Comparison of ENCODE assay signal across 1 cellular context in genomic region chr19:3506384-3507340, GRCh38.
A peak's percentile ranks its signal among the peaks of the same experiment; 100 is the strongest.
TF ChIP-seq lines count a peak whose summit lies in the region.

No MANE protein-coding gene starts in this region.

TF ChIP-seq in K562, 482 proteins besides CTCF, POLR2A, EP300 and RAD21 (continues in another document):
- TF ChIP-seq PRDM10 (IDR thresholded peaks at IDR 0.05; ENCODE audit: partially characterized antibody) = no peak
- TF ChIP-seq MEF2D (tag; conservative IDR thresholded peaks at IDR 0.05; ENCODE audit: low read depth) = no peak
- no peak for TF ChIP-seq PATZ1 (CRISPR knock-in tag; IDR thresholded peaks at IDR 0.05; ENCODE audit: borderline replicate concordance)
- TF ChIP-seq PHF21A (IDR thresholded peaks at IDR 0.05; ENCODE audit: borderline replicate concordance, low read depth) = no peak
- TF ChIP-seq CUX1 (CRISPR knock-in tag; IDR thresholded peaks at IDR 0.05) = no peak
- no peak for TF ChIP-seq CC2D1A (IDR thresholded peaks at IDR 0.05)
- 0 out of 2 replicates have a peak, but pooled peaks have one; percentile 6 for TF ChIP-seq ATF3 (IDR thresholded peaks at IDR 0.05)
- no peak for TF ChIP-seq ATF3 (CRISPR knock-in tag; conservative IDR thresholded peaks at IDR 0.05)
- no peak for TF ChIP-seq ZNF696 (CRISPR knock-in tag; conservative IDR thresholded peaks at IDR 0.05)
- TF ChIP-seq MXI1 (IDR thresholded peaks at IDR 0.05; ENCODE audit: low read depth, low read length) = no peak
- TF ChIP-seq SAFB (IDR thresholded peaks at IDR 0.05; ENCODE audit: borderline replicate concordance, low read depth, low read length) = no peak
- TF ChIP-seq BCLAF1 (IDR thresholded peaks at IDR 0.05; ENCODE audit: borderline replicate concordance in 1 of 2, control insufficient read depth in 1 of 2, low read depth in 2 of 2, low read length in 1 of 2) = no peak
- TF ChIP-seq NFYB (IDR thresholded peaks at IDR 0.05; ENCODE audit: extremely low read depth, insufficient read length) = no peak
- no peak for TF ChIP-seq MXD1 (CRISPR knock-in tag; IDR thresholded peaks at IDR 0.05; ENCODE audit: borderline replicate concordance, poor library complexity, severe bottlenecking)
- peak; percentile 74 for TF ChIP-seq CHD1 (IDR thresholded peaks at IDR 0.05; ENCODE audit: low read length)
- peak in 1 of 2 experiments; percentile 67; a peak in 1 of 4 replicates for TF ChIP-seq NONO (IDR thresholded peaks at IDR 0.05; ENCODE audit: low read depth in 2 of 2, low read length in 1 of 2)
- TF ChIP-seq ILF3 (IDR thresholded peaks at IDR 0.05; ENCODE audit: borderline replicate concordance) = no peak; the same call in 1 of the 2 replicates
- peak; percentile 63 for TF ChIP-seq RBBP5 (IDR thresholded peaks at IDR 0.05; ENCODE audit: borderline replicate concordance, insufficient read depth, low read length, poor library complexity, severe bottlenecking)
- no peak for TF ChIP-seq HDGF (IDR thresholded peaks at IDR 0.05)
- TF ChIP-seq TGIF2 (CRISPR knock-in tag; IDR thresholded peaks at IDR 0.05) = 0 out of 2 replicates have a peak, but pooled peaks have one; percentile 45
- no peak for TF ChIP-seq SMC3 (conservative IDR thresholded peaks at IDR 0.05; ENCODE audit: insufficient read depth, low read depth, low read length)
- no peak for TF ChIP-seq NCOA1 (IDR thresholded peaks at IDR 0.05; ENCODE audit: low read depth)
- TF ChIP-seq ZNF146 (CRISPR knock-in tag; IDR thresholded peaks at IDR 0.05; ENCODE audit: unreplicated experiment) = no peak
- no peak for TF ChIP-seq GATAD2B (IDR thresholded peaks at IDR 0.05; ENCODE audit: borderline replicate concordance)
- TF ChIP-seq USF1 (CRISPR knock-in tag; IDR thresholded peaks at IDR 0.05) = no peak
- TF ChIP-seq RB1 (IDR thresholded peaks at IDR 0.05; ENCODE audit: low read depth) = peak; percentile 73; the same call in 1 of the 2 replicates
- TF ChIP-seq ZBTB7A (IDR thresholded peaks at IDR 0.05; ENCODE audit: borderline replicate concordance, control insufficient read depth, low read depth, low read length) = no peak; the same call in 1 of the 2 replicates
- no peak for TF ChIP-seq CSDE1 (IDR thresholded peaks at IDR 0.05)
- no peak for TF ChIP-seq COPS2 (conservative IDR thresholded peaks at IDR 0.05)
- TF ChIP-seq HNRNPUL1 (IDR thresholded peaks at IDR 0.05; ENCODE audit: low read length) = no peak
- TF ChIP-seq NKRF (IDR thresholded peaks at IDR 0.05; ENCODE audit: borderline replicate concordance) = no peak
- TF ChIP-seq ETV1 (tag; conservative IDR thresholded peaks at IDR 0.05; ENCODE audit: low read depth) = no peak
- TF ChIP-seq HDAC2 (IDR thresholded peaks at IDR 0.05) = no peak
- TF ChIP-seq U2AF1 (optimal IDR thresholded peaks at IDR 0.05; ENCODE audit: low read depth, low read length) = no peak
- TF ChIP-seq SRSF9 (IDR thresholded peaks at IDR 0.05; ENCODE audit: borderline replicate concordance, low read depth, low read length) = no peak
- TF ChIP-seq TAF7 (tag; IDR thresholded peaks at IDR 0.05) = no peak
- TF ChIP-seq BRF2 (IDR thresholded peaks at IDR 0.05; ENCODE audit: borderline replicate concordance, insufficient read depth, insufficient read length) = no peak
- TF ChIP-seq ARID3B (CRISPR knock-in tag; IDR thresholded peaks at IDR 0.05; ENCODE audit: borderline replicate concordance) = no peak
